8 cellular contexts compared by ENCODE assay signal in the genomic region with DNA sequence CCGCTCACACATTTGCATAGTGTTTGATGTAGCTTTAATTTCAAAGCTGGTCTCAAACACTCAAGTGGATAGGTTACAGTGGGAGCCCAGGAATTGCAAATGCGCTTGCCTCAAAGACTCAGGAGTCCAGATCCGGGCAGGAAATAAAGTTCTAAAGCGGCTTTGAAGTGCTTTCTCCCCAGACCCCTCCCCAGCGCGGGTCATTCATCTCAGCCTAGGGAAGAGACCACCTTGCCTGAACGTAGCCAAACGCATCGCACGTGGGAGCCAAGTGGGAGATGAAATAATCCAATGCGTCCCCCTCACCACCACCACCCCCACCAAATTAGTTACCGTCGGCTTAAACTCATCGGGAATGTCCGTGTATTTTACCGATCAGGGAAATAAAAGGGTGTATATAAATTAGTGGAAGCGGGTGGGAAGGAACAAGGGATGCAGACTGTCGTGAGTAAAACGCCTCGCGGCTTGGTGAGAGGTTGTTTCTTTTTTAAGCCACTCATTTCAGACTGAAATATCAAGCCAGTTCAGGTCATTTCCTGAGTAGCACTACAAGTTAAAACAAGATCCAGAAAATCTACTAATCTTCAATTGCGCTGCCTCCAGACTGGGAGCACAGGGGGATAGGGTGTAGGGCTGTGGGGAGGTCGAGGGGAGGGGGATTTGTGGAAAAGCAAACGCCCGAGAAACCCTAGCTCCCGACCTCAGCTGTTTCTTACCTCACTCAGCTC.
DNase-seq lines count a peak whose midpoint lies in the region; ATAC-seq and TF ChIP-seq lines count a peak whose summit lies in the region.

No MANE protein-coding gene starts in this region.

- intact Hi-C loops in CD14-positive monocyte (cut with micrococcal nuclease): no loop called here
- intact Hi-C loops in spleen (cut with DNase I; ENCODE audit: low total_unique reads): no loop called here

- ATAC-seq in GM19452 (IDR thresholded peaks at IDR 0.05; ENCODE audit: unreplicated experiment): peak; percentile 26
- peak; percentile 29 for ATAC-seq in HG03571 (IDR thresholded peaks at IDR 0.05; ENCODE audit: unreplicated experiment)
- ATAC-seq in activated naive CD8-positive, alpha-beta T cell treated with anti-CD3 and anti-CD28 coated beads, Interleukin-2, amount 50 U/mL, for 24 hours: peak; percentile 16

- H3K27me3 ChIP-seq in spleen (replicated peaks in 1 of 7): peaks cover 0 to 64% (median 0%) of the 10 kb centered on the region in 7 donors

- peaks cover 17% of the 10 kb centered on the region for H3K4me1 Mint-ChIP-seq in CD14-positive monocyte
- peaks cover 19% of the 10 kb centered on the region for H3K4me1 Mint-ChIP-seq in activated naive CD8-positive, alpha-beta T cell treated with anti-CD3 and anti-CD28 coated beads, Interleukin-2, amount 50 U/mL, for 24 hours

- no peak for TF ChIP-seq POLR2A in spleen (IDR thresholded peaks at IDR 0.05)

- H3K36me3 ChIP-seq in spleen: no peaks in the 10 kb centered on the region

- peak overlapping the region; percentile 70 to 86 (median 82) for H3K27ac ChIP-seq in spleen

- TF ChIP-seq CTCF in CD14-positive monocyte (IDR thresholded peaks at IDR 0.05): no peak
- no peak for TF ChIP-seq CTCF in spleen (IDR thresholded peaks at IDR 0.05 in 8 of 11, conservative IDR thresholded peaks at IDR 0.05 in 3 of 11)

- H3K36me3 Mint-ChIP-seq in CD14-positive monocyte: peaks cover 0 to 2% of the 10 kb centered on the region in 2 donors
- H3K36me3 Mint-ChIP-seq in activated naive CD8-positive, alpha-beta T cell treated with anti-CD3 and anti-CD28 coated beads, Interleukin-2, amount 50 U/mL, for 24 hours (ENCODE audit: low read depth): no peaks in the 10 kb centered on the region

- 0 to 1% (median 1%) methylated on average over 26 of the region's 26 CpGs for WGBS in spleen, 5 donors

- peak overlapping the region; percentile 67 to 92 for H3K4me3 Mint-ChIP-seq in CD14-positive monocyte
- H3K4me3 Mint-ChIP-seq in activated naive CD8-positive, alpha-beta T cell treated with anti-CD3 and anti-CD28 coated beads, Interleukin-2, amount 50 U/mL, for 24 hours: peak overlapping the region; percentile 85

- H3K9me3 ChIP-seq in iPS-18c (ENCODE audit: control insufficient read depth, insufficient read depth, low read length) (no peaks in the 10 kb centered on the region), spleen (peaks cover 0 to 3% (median 0%) of the 10 kb centered on the region in 8 donors)

- H3K27ac Mint-ChIP-seq in CD14-positive monocyte: no peak overlapping the region
- H3K27ac Mint-ChIP-seq in activated naive CD8-positive, alpha-beta T cell treated with anti-CD3 and anti-CD28 coated beads, Interleukin-2, amount 50 U/mL, for 24 hours: peak overlapping the region; percentile 69

- peaks cover 0 to 41% (median 18%) of the 10 kb centered on the region in 6 donors for H3K4me1 ChIP-seq in spleen

- H3K9me3 Mint-ChIP-seq in CD14-positive monocyte: peaks cover 0 to 12% (median 7%) of the 10 kb centered on the region in 7 donors
- no peaks in the 10 kb centered on the region for H3K9me3 Mint-ChIP-seq in activated naive CD8-positive, alpha-beta T cell treated with anti-CD3 and anti-CD28 coated beads, Interleukin-2, amount 50 U/mL, for 24 hours

- H3K27me3 Mint-ChIP-seq in CD14-positive monocyte (ENCODE audit: low read depth in 3 of 3): peaks cover 48 to 75% (median 55%) of the 10 kb centered on the region in 3 donors
- peaks cover 50% of the 10 kb centered on the region for H3K27me3 Mint-ChIP-seq in activated naive CD8-positive, alpha-beta T cell treated with anti-CD3 and anti-CD28 coated beads, Interleukin-2, amount 50 U/mL, for 24 hours

- peak overlapping the region; percentile 79 for H3K4me3 ChIP-seq in iPS-18c (ENCODE audit: insufficient read depth, low read depth, low read length)
- peak overlapping the region; percentile 65 to 95 (median 74) for H3K4me3 ChIP-seq in spleen

- no peak for DNase-seq in CD14-positive monocyte (ENCODE audit: low spot score)
- peak; percentile 8 for DNase-seq in activated naive CD8-positive, alpha-beta T cell treated with anti-CD3 and anti-CD28 coated beads, Interleukin-2, amount 50 U/mL, for 24 hours
- no peak for DNase-seq in spleen
- no peak for DNase-seq in cerebellum (ENCODE audit: low spot score)
- no peak for DNase-seq in NCI-H510A (lab: John Stamatoyannopoulos, UW)
